In the genomic region with DNA sequence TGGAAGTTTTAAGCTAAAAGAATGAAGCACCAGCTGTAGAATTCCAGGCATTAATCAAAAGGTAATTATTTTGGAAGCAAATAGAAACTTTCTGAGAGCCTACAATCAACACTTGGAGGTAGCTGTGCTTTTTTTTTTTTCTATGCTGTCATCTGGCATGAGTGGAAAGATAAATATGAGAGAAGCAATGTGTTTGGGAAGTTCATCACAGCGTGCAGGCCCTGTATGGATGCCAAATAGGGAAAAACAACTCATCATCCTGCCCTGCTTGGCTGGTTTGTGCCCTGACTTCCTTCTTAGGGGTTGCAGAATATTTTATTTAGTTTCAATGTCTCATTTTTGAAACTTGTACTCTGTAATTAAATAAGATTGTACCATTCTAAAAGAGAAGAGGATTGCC, we compare ENCODE assay signal across 24 cellular contexts.
DNase-seq lines count a peak whose midpoint lies in the region; ATAC-seq and TF ChIP-seq lines count a peak whose summit lies in the region.
"Had no signal": no experiment of that assay in that cellular context is flagged by ENCODE, and none has a peak within 500 bp of the region (broad histone marks: within the 10 kb centered on the region; RNA-seq: fewer than 3 reads in every experiment).

No MANE protein-coding gene starts in this region.

- no peaks in the 10 kb centered on the region for H3K27me3 Mint-ChIP-seq in activated T-helper 1 cell treated with anti-CD3 and anti-CD28 coated beads, Interleukin-12 subunit alpha, Interleukin-12 subunit beta, Interleukin-2, Interleukin-4 antibody, amounts not matched to agents 30 ng/mL and 10 ng/mL and 1 ng/mL, durations not matched to agents 14 hours and 24 hours and 36 hours (ENCODE audit: insufficient read depth)
- H3K27me3 Mint-ChIP-seq: activated naive CD8-positive, alpha-beta T cell treated with anti-CD3 and anti-CD28 coated beads, Interleukin-2, amount 50 U/mL, for 24 hours; activated T-cell treated with anti-CD3 and anti-CD28 coated beads, Interleukin-2, amount 50 U/mL, for 24 hours; naive thymus-derived CD8-positive, alpha-beta T cell had no signal

- H3K4me1 ChIP-seq in esophagus muscularis mucosa (peaks cover 0 to 28% (median 18%) of the 10 kb centered on the region in 4 donors), prostate gland (replicated peaks) (no peaks in the 10 kb centered on the region), transverse colon (no peaks in the 10 kb centered on the region)
- H3K4me1 ChIP-seq: BLaER1 treated with 17β-estradiol and CSF1 and Interleukin-3, amounts not matched to agents 10 nM and 100 nM; foreskin keratinocyte; upper lobe of right lung had no signal

- WGBS in esophagus muscularis mucosa, result 16% methylated on average over 1 of the region's 1 CpG
- 17% methylated on average over 1 of the region's 1 CpG for WGBS in prostate gland
- whole genome bisulfite sequencing in transverse colon (ENCODE audit: low coverage in 1 of 2), 2 donors, result 25 to 33% methylated on average over 1 of the region's 1 CpG

- no peak overlapping the region for H3K4me3 Mint-ChIP-seq in activated T-helper 1 cell treated with anti-CD3 and anti-CD28 coated beads, Interleukin-12 subunit alpha, Interleukin-12 subunit beta, Interleukin-2, Interleukin-4 antibody, amounts not matched to agents 30 ng/mL and 10 ng/mL and 1 ng/mL, durations not matched to agents 14 hours and 24 hours and 36 hours
- H3K4me3 Mint-ChIP-seq: activated naive CD8-positive, alpha-beta T cell treated with anti-CD3 and anti-CD28 coated beads, Interleukin-2, amount 50 U/mL, for 24 hours; activated T-cell treated with anti-CD3 and anti-CD28 coated beads, Interleukin-2, amount 50 U/mL, for 24 hours; naive thymus-derived CD8-positive, alpha-beta T cell had no signal

- no peaks in the 10 kb centered on the region for H3K4me1 Mint-ChIP-seq in activated T-helper 1 cell treated with anti-CD3 and anti-CD28 coated beads, Interleukin-12 subunit alpha, Interleukin-12 subunit beta, Interleukin-2, Interleukin-4 antibody, amounts not matched to agents 30 ng/mL and 10 ng/mL and 1 ng/mL, durations not matched to agents 14 hours and 24 hours and 36 hours (ENCODE audit: low read depth)
- H3K4me1 Mint-ChIP-seq: activated naive CD8-positive, alpha-beta T cell treated with anti-CD3 and anti-CD28 coated beads, Interleukin-2, amount 50 U/mL, for 24 hours; naive thymus-derived CD8-positive, alpha-beta T cell had no signal

- no peak overlapping the region for H3K27ac Mint-ChIP-seq in activated T-helper 1 cell treated with anti-CD3 and anti-CD28 coated beads, Interleukin-12 subunit alpha, Interleukin-12 subunit beta, Interleukin-2, Interleukin-4 antibody, amounts not matched to agents 30 ng/mL and 10 ng/mL and 1 ng/mL, durations not matched to agents 14 hours and 24 hours and 36 hours
- H3K27ac Mint-ChIP-seq: activated naive CD8-positive, alpha-beta T cell treated with anti-CD3 and anti-CD28 coated beads, Interleukin-2, amount 50 U/mL, for 24 hours; activated T-cell treated with anti-CD3 and anti-CD28 coated beads, Interleukin-2, amount 50 U/mL, for 24 hours; naive thymus-derived CD8-positive, alpha-beta T cell had no signal

- H3K27me3 ChIP-seq in MG63 (no peaks in the 10 kb centered on the region), esophagus muscularis mucosa (no peaks in the 10 kb centered on the region), prostate gland (replicated peaks; ENCODE audit: insufficient read depth) (no peaks in the 10 kb centered on the region), transverse colon (no peaks in the 10 kb centered on the region)
- H3K27me3 ChIP-seq: BLaER1 treated with 17β-estradiol and CSF1 and Interleukin-3, amounts not matched to agents 10 nM and 100 nM; foreskin keratinocyte; upper lobe of right lung had no signal

- TF ChIP-seq POLR2A in esophagus muscularis mucosa (IDR thresholded peaks at IDR 0.05; ENCODE audit: low read depth) (no peak), prostate gland (IDR thresholded peaks at IDR 0.05) (no peak), transverse colon (IDR thresholded peaks at IDR 0.05) (no peak)

- H3K36me3 Mint-ChIP-seq in activated T-helper 1 cell treated with anti-CD3 and anti-CD28 coated beads, Interleukin-12 subunit alpha, Interleukin-12 subunit beta, Interleukin-2, Interleukin-4 antibody, amounts not matched to agents 30 ng/mL and 10 ng/mL and 1 ng/mL, durations not matched to agents 14 hours and 24 hours and 36 hours (ENCODE audit: low read depth), result no peaks in the 10 kb centered on the region
- H3K36me3 Mint-ChIP-seq: naive thymus-derived CD8-positive, alpha-beta T cell had no signal

- TF ChIP-seq CTCF in esophagus muscularis mucosa (IDR thresholded peaks at IDR 0.05) (no peak), prostate gland (IDR thresholded peaks at IDR 0.05) (no peak), transverse colon (IDR thresholded peaks at IDR 0.05) (no peak)

- peak overlapping the region; percentile 11 to 73 (median 41) for H3K27ac ChIP-seq in esophagus muscularis mucosa (replicated peaks in 1 of 4)
- H3K27ac ChIP-seq in prostate gland, result peak overlapping the region; percentile 37 to 63
- no peak overlapping the region for H3K27ac ChIP-seq in transverse colon
- H3K27ac ChIP-seq: BLaER1 treated with 17β-estradiol and CSF1 and Interleukin-3, amounts not matched to agents 10 nM and 100 nM; foreskin keratinocyte; GM23248; PC-9; upper lobe of right lung had no signal

- H3K9me3 ChIP-seq in MG63 (no peaks in the 10 kb centered on the region), esophagus muscularis mucosa (no peaks in the 10 kb centered on the region), prostate gland (no peaks in the 10 kb centered on the region), transverse colon (no peaks in the 10 kb centered on the region)
- H3K9me3 ChIP-seq: BLaER1 treated with 17β-estradiol and CSF1 and Interleukin-3, amounts not matched to agents 10 nM and 100 nM; SK-N-SH; upper lobe of right lung had no signal

- H3K9me3 Mint-ChIP-seq in activated T-helper 1 cell treated with anti-CD3 and anti-CD28 coated beads, Interleukin-12 subunit alpha, Interleukin-12 subunit beta, Interleukin-2, Interleukin-4 antibody, amounts not matched to agents 30 ng/mL and 10 ng/mL and 1 ng/mL, durations not matched to agents 14 hours and 24 hours and 36 hours, result peaks cover 8% of the 10 kb centered on the region
- H3K9me3 Mint-ChIP-seq: activated T-cell treated with anti-CD3 and anti-CD28 coated beads, Interleukin-2, amount 50 U/mL, for 24 hours had no signal

- in situ Hi-C loops in transverse colon (cut with MboI; ENCODE audit: low pct_ligation_motif_present in 1 of 4, low pct_unique_long_range_greater_than_20kb in 1 of 4, low sequenced_read_pairs in 3 of 4), result no loop called here

- no peak overlapping the region for H3K4me3 ChIP-seq in MG63
- no peak overlapping the region for H3K4me3 ChIP-seq in esophagus muscularis mucosa
- H3K4me3 ChIP-seq in prostate gland, result no peak overlapping the region
- no peak overlapping the region for H3K4me3 ChIP-seq in transverse colon
- H3K4me3 ChIP-seq: BLaER1 treated with 17β-estradiol and CSF1 and Interleukin-3, amounts not matched to agents 10 nM and 100 nM; GM23248; PC-9; upper lobe of right lung had no signal

- DNase-seq in MG63 (peak; percentile 59), NCI-H446 treated with DMSO at 0.1 percent for 48 hours (lab: John Stamatoyannopoulos, UW) (peak; percentile 90), esophagus muscularis mucosa (ENCODE audit: extremely low spot score) (no peak), prostate gland (ENCODE audit: low spot score) (peak; percentile 39), transverse colon (no peak)
- no peak for DNase-seq in activated T-helper 1 cell treated with anti-CD3 and anti-CD28 coated beads, Interleukin-12 subunit alpha, Interleukin-12 subunit beta, Interleukin-2, Interleukin-4 antibody, amounts not matched to agents 30 ng/mL and 10 ng/mL and 1 ng/mL, durations not matched to agents 14 hours and 24 hours and 36 hours (ENCODE audit: low spot score)
- DNase-seq: activated CD4-positive, CD25-positive, alpha-beta regulatory T cell; activated naive CD8-positive, alpha-beta T cell treated with anti-CD3 and anti-CD28 coated beads, Interleukin-2, amount 50 U/mL, for 24 hours; activated T-cell treated with anti-CD3 and anti-CD28 coated beads, Interleukin-2, amount 50 U/mL, for 24 hours; foreskin keratinocyte; GM23248; left cardiac atrium; naive thymus-derived CD8-positive, alpha-beta T cell; NCI-H2107; NCI-H524; occipital lobe; PC-9; SK-N-SH; stimulated activated CD4-positive, alpha-beta T cell treated with anti-CD3 and anti-CD28 coated beads, Interleukin-15, amount 100 ng/mL, for 24 hours; stimulated activated CD4-positive, alpha-beta T cell treated with anti-CD3 and anti-CD28 coated beads, Interleukin-4, amount 100 ng/mL, for 4 hours; upper lobe of right lung had no signal

- no peak for TF ChIP-seq EP300 in esophagus muscularis mucosa (IDR thresholded peaks at IDR 0.05)
- no peak for TF ChIP-seq EP300 in transverse colon (IDR thresholded peaks at IDR 0.05; ENCODE audit: low read depth)

- ATAC-seq in HG02970 (IDR thresholded peaks at IDR 0.05; ENCODE audit: low FRiP score, unreplicated experiment), result no peak
- ATAC-seq: activated naive CD8-positive, alpha-beta T cell treated with anti-CD3 and anti-CD28 coated beads, Interleukin-2, amount 50 U/mL, for 24 hours; foreskin keratinocyte; naive thymus-derived CD8-positive, alpha-beta T cell; Right ventricle myocardium inferior; upper lobe of right lung had no signal

- H3K36me3 ChIP-seq in MG63 (no peaks in the 10 kb centered on the region), esophagus muscularis mucosa (no peaks in the 10 kb centered on the region), prostate gland (no peaks in the 10 kb centered on the region), transverse colon (no peaks in the 10 kb centered on the region)
- H3K36me3 ChIP-seq: BLaER1 treated with 17β-estradiol and CSF1 and Interleukin-3, amounts not matched to agents 10 nM and 100 nM; upper lobe of right lung had no signal

- intact Hi-C loops in esophagus muscularis mucosa (cut with DNase I), result no loop called here
- intact Hi-C loops in prostate gland (cut with DNase I), result no loop called here
- intact Hi-C loops in transverse colon (cut with DNase I; ENCODE audit: low total_unique reads), result no loop called here
- intact Hi-C loops in activated T-helper 1 cell treated with anti-CD3 and anti-CD28 coated beads, Interleukin-12 subunit alpha, Interleukin-12 subunit beta, Interleukin-2, Interleukin-4 antibody, amounts not matched to agents 30 ng/mL and 10 ng/mL and 1 ng/mL, durations not matched to agents 14 hours and 24 hours and 36 hours (cut with micrococcal nuclease), result no loop called here

Comparison
In these comparisons a context has a peak if more than half of its experiments do, and no peak if none do; other contexts are left out.
1. DNase-seq: peak in MG63 (single experiment), NCI-H446 treated with DMSO at 0.1 percent for 48 hours (single experiment) and prostate gland (single experiment); none in esophagus muscularis mucosa (single experiment), transverse colon (single experiment) and activated T-helper 1 cell treated with anti-CD3 and anti-CD28 coated beads, Interleukin-12 subunit alpha, Interleukin-12 subunit beta, Interleukin-2, Interleukin-4 antibody, amounts not matched to agents 30 ng/mL and 10 ng/mL and 1 ng/mL, durations not matched to agents 14 hours and 24 hours and 36 hours (single experiment).
2. H3K27ac ChIP-seq: peak in esophagus muscularis mucosa (4 of 4) and prostate gland (2 of 2); none in transverse colon (0 of 4).